Comparison of ENCODE assay signal across 9 cellular contexts in the genomic region with DNA sequence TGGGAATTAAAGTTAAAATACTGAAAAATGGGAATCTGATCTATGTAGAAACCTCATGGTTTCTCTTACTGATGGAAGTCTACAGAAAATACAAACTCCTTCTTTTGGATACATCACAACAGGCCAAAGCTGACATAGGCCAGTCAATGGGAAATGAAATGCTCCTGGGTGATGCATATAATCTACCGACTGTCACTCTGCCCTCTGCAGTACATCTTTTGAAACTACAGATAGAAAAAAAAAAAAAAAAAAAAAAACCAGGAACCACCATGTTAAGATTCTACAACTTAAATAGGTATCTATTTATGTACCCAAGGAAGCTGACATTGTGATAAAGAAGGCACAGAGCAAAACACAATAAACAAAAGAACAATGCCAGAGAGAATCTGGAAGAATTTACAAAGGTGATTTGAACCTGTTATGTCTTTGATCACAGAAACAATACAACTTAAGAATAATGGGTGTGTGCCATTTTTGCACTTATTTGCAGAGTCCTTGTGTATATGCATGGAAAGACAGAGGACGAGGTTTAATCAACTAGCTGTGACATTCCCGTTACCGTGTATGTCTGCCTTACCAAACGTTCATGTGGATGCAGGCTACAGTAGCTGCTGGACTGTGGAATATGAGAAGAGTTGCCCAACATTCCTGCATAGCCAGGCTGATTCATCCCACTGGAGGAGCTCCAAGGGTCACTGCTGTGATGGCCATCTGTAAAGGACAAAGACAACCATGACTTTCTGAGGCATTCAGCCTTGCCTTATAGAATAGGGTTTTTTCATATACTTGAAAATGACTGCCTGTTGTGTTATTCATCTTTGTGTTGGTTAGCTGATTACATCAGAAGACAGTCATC.
DNase-seq lines count a peak whose midpoint lies in the region; ATAC-seq and TF ChIP-seq lines count a peak whose summit lies in the region.
"Had no signal": no experiment of that assay in that cellular context is flagged by ENCODE, and none has a peak within 500 bp of the region (broad histone marks: within the 10 kb centered on the region; RNA-seq: fewer than 3 reads in every experiment).

No MANE protein-coding gene starts in this region.

- no peaks in the 10 kb centered on the region for H3K27me3 ChIP-seq in MG63
- H3K27me3 ChIP-seq in neural progenitor cell: no peaks in the 10 kb centered on the region

- no peak overlapping the region for H3K9ac ChIP-seq in neural progenitor cell

- no peaks in the 10 kb centered on the region for H3K79me2 ChIP-seq in neural progenitor cell (ENCODE audit: low read depth)

- no peak overlapping the region for H3K27ac Mint-ChIP-seq in neural progenitor cell

- H3K9me3 Mint-ChIP-seq in neural progenitor cell: no peaks in the 10 kb centered on the region

- ATAC-seq in HG02981 (IDR thresholded peaks at IDR 0.05; ENCODE audit: unreplicated experiment): no peak

- peaks cover 5% of the 10 kb centered on the region; the same call in 1 of the 2 replicates for H3K36me3 ChIP-seq in MG63
- peaks cover 11% of the 10 kb centered on the region for H3K36me3 ChIP-seq in neural progenitor cell

- peaks cover 47% of the 10 kb centered on the region for H3K36me3 Mint-ChIP-seq in neural progenitor cell

- H3K27ac ChIP-seq in neural progenitor cell: no peak overlapping the region

- no peak overlapping the region for H3K4me2 ChIP-seq in neural progenitor cell

- DNase-seq in G401 (ENCODE audit: low spot score) (peak; percentile 96), MG63 (peak; percentile 53), choroid plexus epithelial cell (ENCODE audit: low read depth) (peak; percentile 66), neural progenitor cell (ENCODE audit: low spot score) (no peak), SHP77 treated with DMSO at 0.1 percent for 48 hours (lab: John Stamatoyannopoulos, UW) (no peak), GM19240 (ENCODE audit: insufficient read length, low spot score) (no peak)
- DNase-seq in activated naive CD4-positive, alpha-beta T cell treated with Interleukin-2 at 50 U/mL for 16 hours: no peak
- DNase-seq: activated CD4-positive, alpha-beta T cell treated with anti-CD3 and anti-CD28 coated beads for 48 hours had no signal

- H3K4me1 Mint-ChIP-seq in neural progenitor cell: peaks cover 3% of the 10 kb centered on the region

- H3K9me3 ChIP-seq in MG63: no peaks in the 10 kb centered on the region
- H3K9me3 ChIP-seq in neural progenitor cell (ENCODE audit: low read depth): no peaks in the 10 kb centered on the region

- no peaks in the 10 kb centered on the region for H4K20me1 ChIP-seq in neural progenitor cell (ENCODE audit: low read depth)

- H3K4me1 ChIP-seq in neural progenitor cell: no peaks in the 10 kb centered on the region

- in situ Hi-C loops in G401 (cut with HindIII; ENCODE audit: low sequenced_read_pairs): no loop called here

- H3K4me3 ChIP-seq in MG63 (no peak overlapping the region), choroid plexus epithelial cell (ENCODE audit: low read depth, low read length) (no peak overlapping the region), neural progenitor cell (no peak overlapping the region)

- no peak overlapping the region for H2AFZ ChIP-seq in neural progenitor cell (replicated peaks)

- H3K27me3 Mint-ChIP-seq in neural progenitor cell (ENCODE audit: insufficient read depth, low read depth): no peaks in the 10 kb centered on the region

- no peak overlapping the region for H3K4me3 Mint-ChIP-seq in neural progenitor cell

- TF ChIP-seq CTCF in choroid plexus epithelial cell (conservative IDR thresholded peaks at IDR 0.05; ENCODE audit: low read depth, low read length) (peak; percentile 39), neural progenitor cell (IDR thresholded peaks at IDR 0.05) (peak; percentile 45)

- H3F3A ChIP-seq in neural progenitor cell (ENCODE audit: low read depth): no peaks in the 10 kb centered on the region

Comparison
In these comparisons a context has a peak if more than half of its experiments do, and no peak if none do; other contexts are left out.
1. DNase-seq: peak in G401 (single experiment), MG63 (single experiment) and choroid plexus epithelial cell (single experiment); none in neural progenitor cell (single experiment), activated naive CD4-positive, alpha-beta T cell treated with Interleukin-2 at 50 U/mL for 16 hours (single experiment), SHP77 treated with DMSO at 0.1 percent for 48 hours (single experiment) and GM19240 (single experiment).